In genomic region chr6:34067814-34068213, GRCh38 we compare ENCODE assay signal across 12 cellular contexts.
A peak's percentile ranks its signal among the peaks of the same experiment; 100 is the strongest.
DNase-seq lines count a peak whose midpoint lies in the region; ATAC-seq and TF ChIP-seq lines count a peak whose summit lies in the region.
"Had no signal": no experiment of that assay in that cellular context is flagged by ENCODE, and none has a peak within 500 bp of the region (broad histone marks: within the 10 kb centered on the region; RNA-seq: fewer than 3 reads in every experiment).

No MANE protein-coding gene starts in this region.

- TF ChIP-seq POLR2A in GM18505 (IDR thresholded peaks at IDR 0.05; ENCODE audit: borderline replicate concordance, extremely low read depth, insufficient read depth, insufficient read length): no peak

- no peak for TF ChIP-seq EP300 in SK-N-SH (IDR thresholded peaks at IDR 0.05; ENCODE audit: borderline replicate concordance in 1 of 2, low read depth in 1 of 2, low read length in 1 of 2)

- H3K27ac Mint-ChIP-seq in nephron progenitor cell: no peak overlapping the region
- H3K27ac Mint-ChIP-seq: natural killer cell treated with Interleukin-12 subunit alpha and Interleukin-12 subunit beta and Interleukin-15 and Interleukin-18, amount 100 ng/mL, for 72 hours had no signal

- peaks cover 0 to 11% of the 10 kb centered on the region in 2 experiments; a peak in 1 of 4 replicates for H3K4me1 ChIP-seq in SK-N-SH (ENCODE audit: control insufficient read depth in 1 of 2, insufficient read depth in 2 of 2, low read depth in 1 of 2, low read length in 1 of 2)
- H3K4me1 ChIP-seq: uterus had no signal

- no peak overlapping the region for H3K4me2 ChIP-seq in SK-N-SH

- no peaks in the 10 kb centered on the region for H3K9me2 ChIP-seq in SK-N-SH

- POLR2A ChIA-PET in SK-N-SH (lab: Yijun Ruan, JAX): no interaction called here

- peaks cover 7% of the 10 kb centered on the region for H3K4me1 Mint-ChIP-seq in nephron progenitor cell

- no peak for TF ChIP-seq CTCF in SK-N-SH (IDR thresholded peaks at IDR 0.05)
- no peak for TF ChIP-seq CTCF in nephron progenitor cell (IDR thresholded peaks at IDR 0.05)

- no peak overlapping the region for H3K27ac ChIP-seq in SK-N-SH (ENCODE audit: low read depth in 2 of 2, low read length in 1 of 2)
- H3K27ac ChIP-seq: esophagus muscularis mucosa, uterus had no signal

- no peak overlapping the region for H3K4me3 Mint-ChIP-seq in nephron progenitor cell
- H3K4me3 Mint-ChIP-seq: natural killer cell treated with Interleukin-12 subunit alpha and Interleukin-12 subunit beta and Interleukin-15 and Interleukin-18, amount 100 ng/mL, for 72 hours had no signal

- H3K27me3 Mint-ChIP-seq in nephron progenitor cell (ENCODE audit: low read depth, poor library complexity): peaks cover 23% of the 10 kb centered on the region
- H3K27me3 Mint-ChIP-seq: natural killer cell treated with Interleukin-12 subunit alpha and Interleukin-12 subunit beta and Interleukin-15 and Interleukin-18, amount 100 ng/mL, for 72 hours had no signal

- H3K9me3 Mint-ChIP-seq in nephron progenitor cell: no peaks in the 10 kb centered on the region
- H3K9me3 Mint-ChIP-seq: natural killer cell treated with Interleukin-12 subunit alpha and Interleukin-12 subunit beta and Interleukin-15 and Interleukin-18, amount 100 ng/mL, for 72 hours had no signal

- H4K20me1 ChIP-seq in SK-N-SH (ENCODE audit: insufficient read depth): no peaks in the 10 kb centered on the region

- H3K36me3 Mint-ChIP-seq in nephron progenitor cell (ENCODE audit: low read depth): no peaks in the 10 kb centered on the region
- H3K36me3 Mint-ChIP-seq: natural killer cell treated with Interleukin-12 subunit alpha and Interleukin-12 subunit beta and Interleukin-15 and Interleukin-18, amount 100 ng/mL, for 72 hours had no signal

- ATAC-seq in GM18505 (IDR thresholded peaks at IDR 0.05; ENCODE audit: unreplicated experiment): no peak
- ATAC-seq: natural killer cell treated with Interleukin-12 subunit alpha and Interleukin-12 subunit beta and Interleukin-15 and Interleukin-18, amount 100 ng/mL, for 72 hours had no signal

- DNase-seq in ELF-1 (ENCODE audit: low read depth, low spot score) (peak; percentile 56), H7 (peak; percentile 73), SK-N-SH (no peak), left kidney (ENCODE audit: low read depth, low spot score) (peak; percentile 63), nephron progenitor cell (no peak), NCI-H345 (lab: John Stamatoyannopoulos, UW) (no peak)
- DNase-seq: activated T-cell treated with anti-CD3 and anti-CD28 coated beads, Interleukin-2, amount 50 U/mL, for 48 hours; DMS153; uterus had no signal

- peak; percentile 27; the same call in 1 of the 2 replicates for TF ChIP-seq RAD21 in SK-N-SH (IDR thresholded peaks at IDR 0.05; ENCODE audit: low read length)

- H3K9ac ChIP-seq in SK-N-SH: no peak overlapping the region

- H3K4me3 ChIP-seq in H7 (ENCODE audit: insufficient read depth, low read depth, low read length) (no peak overlapping the region), SK-N-SH (ENCODE audit: low read depth in 2 of 2, low read length in 1 of 2) (no peak overlapping the region)
- H3K4me3 ChIP-seq: esophagus muscularis mucosa, uterus had no signal

- WGBS in SK-N-SH (ENCODE audit: low lambda C conversion rate): 69% methylated on average over 13 of the region's 13 CpGs

- H3F3A ChIP-seq in SK-N-SH (replicated peaks; ENCODE audit: insufficient read depth): no peaks in the 10 kb centered on the region

- H3K36me3 ChIP-seq in H7 (replicated peaks; ENCODE audit: control insufficient read depth, insufficient read depth, low read length) (no peaks in the 10 kb centered on the region), SK-N-SH (replicated peaks in 1 of 2; ENCODE audit: control insufficient read depth in 1 of 2, insufficient read depth in 2 of 2, low read length in 1 of 2) (no peaks in the 10 kb centered on the region)
- H3K36me3 ChIP-seq: esophagus muscularis mucosa, uterus had no signal

- H3K9me3 ChIP-seq in SK-N-SH: no peaks in the 10 kb centered on the region
- H3K9me3 ChIP-seq: esophagus muscularis mucosa, uterus had no signal

- H3K79me2 ChIP-seq in SK-N-SH (ENCODE audit: insufficient read depth): no peaks in the 10 kb centered on the region

- no peak overlapping the region for H2AFZ ChIP-seq in SK-N-SH (ENCODE audit: low read depth)

- CTCF ChIA-PET in SK-N-SH (lab: Yijun Ruan, JAX): interaction anchor here (1.2 to 6.2 kb wide), 3 partner anchors 11 to 296 kb away, joined by 3 to 38 read pairs (median 11); no protein-coding TSS in a partner anchor

- H3K27me3 ChIP-seq in H7 (ENCODE audit: control insufficient read depth, insufficient read depth, low read length) (no peaks in the 10 kb centered on the region), SK-N-SH (ENCODE audit: insufficient read depth) (peaks cover 8% of the 10 kb centered on the region)
- H3K27me3 ChIP-seq: uterus had no signal

TF ChIP-seq in SK-N-SH, 30 proteins besides CTCF, POLR2A, EP300 and RAD21:
- TF ChIP-seq FOXM1 (IDR thresholded peaks at IDR 0.05; ENCODE audit: low read depth): no peak
- no peak for TF ChIP-seq SMC3 (IDR thresholded peaks at IDR 0.05; ENCODE audit: low read depth, low read length)
- no peak for TF ChIP-seq NRF1 (IDR thresholded peaks at IDR 0.05; ENCODE audit: low read depth, low read length)
- no peak for TF ChIP-seq TEAD4 (IDR thresholded peaks at IDR 0.05; ENCODE audit: borderline replicate concordance, insufficient read depth)
- TF ChIP-seq POLR2AphosphoS5 (IDR thresholded peaks at IDR 0.05; ENCODE audit: low read depth, low read length): no peak
- TF ChIP-seq RCOR1 (IDR thresholded peaks at IDR 0.05; ENCODE audit: low read length): no peak
- no peak for TF ChIP-seq JUND (IDR thresholded peaks at IDR 0.05)
- no peak for TF ChIP-seq EZH2phosphoT487 (IDR thresholded peaks at IDR 0.05; ENCODE audit: borderline replicate concordance, low read depth)
- no peak for TF ChIP-seq ELF1 (IDR thresholded peaks at IDR 0.05)
- no peak for TF ChIP-seq TCF12 (IDR thresholded peaks at IDR 0.05)
- no peak for TF ChIP-seq IRF3 (IDR thresholded peaks at IDR 0.05; ENCODE audit: low read depth, low read length)

Comparison
In these comparisons a context has a peak if more than half of its experiments do, and no peak if none do; other contexts are left out.
1. DNase-seq: peak in ELF-1 (single experiment), H7 (single experiment) and left kidney (single experiment); none in SK-N-SH (single experiment), nephron progenitor cell (single experiment) and NCI-H345 (single experiment).